ENCODE assay signal across 17 cellular contexts in genomic region chr9:126378761-126379160, GRCh38.
"Had no signal": no experiment of that assay in that cellular context is flagged by ENCODE, and none has a peak within 500 bp of the region (broad histone marks: within the 10 kb centered on the region; RNA-seq: fewer than 3 reads in every experiment).

No MANE protein-coding gene starts in this region.

- H3K27me3 Mint-ChIP-seq: activated naive CD8-positive, alpha-beta T cell treated with anti-CD3 and anti-CD28 coated beads for 36 hours had no signal

- DNase-seq: activated B cell treated with CpG ODN at 0.5 μM for 24 hours; activated CD4-positive, alpha-beta T cell treated with anti-CD3 and anti-CD28 coated beads for 48 hours; activated naive CD8-positive, alpha-beta T cell treated with anti-CD3 and anti-CD28 coated beads for 36 hours; amniotic stem cell; body of pancreas; central memory CD4-positive, alpha-beta T cell; effector CD4-positive, alpha-beta T cell; heart right ventricle; left ventricle myocardium superior; psoas muscle; right cardiac atrium; Right ventricle myocardium superior; stomach; SW 1271 had no signal

- H3K36me3 Mint-ChIP-seq: activated naive CD8-positive, alpha-beta T cell treated with anti-CD3 and anti-CD28 coated beads for 36 hours; memory B cell had no signal

- H3K4me3 Mint-ChIP-seq: activated B cell treated with CpG ODN at 0.5 μM for 24 hours; activated naive CD8-positive, alpha-beta T cell treated with anti-CD3 and anti-CD28 coated beads for 36 hours; memory B cell had no signal

- H3K27ac Mint-ChIP-seq: activated B cell treated with CpG ODN at 0.5 μM for 24 hours, memory B cell had no signal

- ATAC-seq: body of pancreas, gastroesophageal sphincter, heart right ventricle, left ventricle myocardium superior, psoas muscle, right cardiac atrium had no signal

- FAIRE-seq: endothelial cell of umbilical vein had no signal

- H3K9me3 Mint-ChIP-seq: activated B cell treated with CpG ODN at 0.5 μM for 24 hours; activated naive CD8-positive, alpha-beta T cell treated with anti-CD3 and anti-CD28 coated beads for 36 hours; memory B cell had no signal
